In the genomic region with DNA sequence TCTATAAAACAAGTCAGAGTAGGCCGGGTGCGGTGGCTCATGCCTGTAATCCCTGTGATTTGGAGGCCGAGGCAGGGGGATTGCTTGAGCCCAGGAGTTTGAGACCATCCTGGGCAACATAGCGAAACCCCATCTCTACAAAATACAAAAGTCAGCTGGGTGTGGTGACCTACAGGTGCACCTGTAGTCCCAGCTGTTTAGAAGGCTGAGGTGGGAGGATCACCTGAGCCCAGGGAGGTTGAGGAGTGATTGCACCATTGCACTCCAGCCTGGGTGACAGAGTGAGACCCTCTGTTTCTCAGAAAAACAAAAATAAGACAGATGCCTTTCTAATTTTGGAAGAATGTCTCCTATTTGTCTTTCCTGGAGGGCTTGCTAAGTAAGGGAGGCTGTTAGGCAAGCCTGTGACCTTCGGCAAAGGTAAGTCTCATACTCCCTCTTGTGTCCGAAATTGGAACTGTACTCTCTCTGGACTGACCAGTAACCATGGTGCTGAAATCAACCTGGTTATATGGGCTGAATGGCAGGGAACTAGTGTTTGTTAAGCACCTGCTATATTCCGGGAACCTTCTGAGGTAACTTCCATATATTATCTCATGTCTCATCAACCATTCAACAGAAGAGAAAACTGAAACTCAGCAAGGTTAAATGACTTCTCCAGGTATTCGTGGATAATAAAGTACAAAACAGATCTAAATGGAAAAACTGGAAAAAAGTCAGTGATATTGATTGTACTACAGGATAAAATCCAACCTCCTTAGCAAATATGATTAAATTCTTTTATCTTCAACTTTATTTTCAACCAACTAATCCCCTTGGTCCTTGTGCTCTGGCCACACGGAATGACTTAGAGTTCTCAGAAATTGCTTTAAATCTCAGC, we compare ENCODE assay signal across 8 cellular contexts. TPM values are rescaled to one million over a fixed set of nuclear protein-coding genes. Genes with fewer than 3 reads are reported as not detected.
A peak's percentile ranks its signal among the peaks of the same experiment; 100 is the strongest.
DNase-seq lines count a peak whose midpoint lies in the region; ATAC-seq, FAIRE-seq and TF ChIP-seq lines count a peak whose summit lies in the region.

No MANE protein-coding gene starts in this region.

- no peaks in the 10 kb centered on the region for H3K36me3 ChIP-seq in colonic mucosa
- H3K36me3 ChIP-seq in liver (ENCODE audit: control insufficient read depth in 4 of 4, insufficient read depth in 3 of 4, low read depth in 1 of 4, low read length in 3 of 4): no peaks in the 10 kb centered on the region

- 45% methylated on average over 8 of the region's 9 CpGs for WGBS in A549 (ENCODE audit: missing lambda C conversion rate)
- 51% methylated on average over 9 of the region's 9 CpGs for WGBS in liver

- peak; percentile 13 for FAIRE-seq in A549 (lab: Jason Lieb, UNC)

- CTCF ChIA-PET in A549 (lab: Yijun Ruan, JAX): interaction anchor here (0.6 to 1.3 kb wide), 10 partner anchors 21 to 126 kb away, joined by 3 to 25 read pairs (median 3); no protein-coding TSS in a partner anchor

- H3K27ac ChIP-seq in A549: peak overlapping the region in 1 of 2 experiments; percentile 75; a peak in 3 of 6 replicates
- no peak overlapping the region for H3K27ac ChIP-seq in colonic mucosa
- H3K27ac ChIP-seq in liver (ENCODE audit: low read depth in 1 of 2, low read length in 2 of 2): no peak overlapping the region

- intact Hi-C loops in colonic mucosa (cut with DNase I): loop anchor here (2.0 kb wide), 1 partner anchor 105 kb away; no protein-coding TSS in a partner anchor

- DNase-seq in A549 (ENCODE audit: low read depth in 1 of 2, low spot score in 1 of 2) (peak; percentile 82 to 87), GM12865 (ENCODE audit: low read depth) (peak; percentile 92), NCI-H2081 (lab: John Stamatoyannopoulos, UW) (peak; percentile 94 to 96), T-helper 1 cell (peak in 4 of 5 donors; percentile 15 to 72 (median 49)), colonic mucosa (peak; percentile 82)
- DNase-seq in stimulated activated naive CD4-positive, alpha-beta T cell treated with Interleukin-2 at 50 U/mL for 16 hours (lab: John Stamatoyannopoulos, UW): peak; percentile 6

- H3K9me3 ChIP-seq in A549 (no peaks in the 10 kb centered on the region), colonic mucosa (no peaks in the 10 kb centered on the region), liver (ENCODE audit: control insufficient read depth in 4 of 4, low read length in 3 of 4) (no peaks in the 10 kb centered on the region)

- H3K4me3 ChIP-seq in A549 (no peak overlapping the region), GM12865 (ENCODE audit: low read depth, low read length) (no peak overlapping the region), colonic mucosa (no peak overlapping the region), liver (ENCODE audit: low read depth in 1 of 3, low read length in 3 of 3) (no peak overlapping the region)

- H3K4me2 ChIP-seq in A549: no peak overlapping the region

- no peak for TF ChIP-seq POLR2A in A549 (IDR thresholded peaks at IDR 0.05; ENCODE audit: low read length)

- POLR2A ChIA-PET in A549 (lab: Yijun Ruan, JAX): no interaction called here

- no peak overlapping the region for H3K9ac ChIP-seq in colonic mucosa (ENCODE audit: low read depth in 2 of 2, low read length in 2 of 2)
- H3K9ac ChIP-seq in liver (ENCODE audit: low read depth in 1 of 2, low read length in 2 of 2): no peak overlapping the region

- peak; percentile 91 to 95 for TF ChIP-seq RAD21 in A549 (conservative IDR thresholded peaks at IDR 0.05 in 1 of 2, IDR thresholded peaks at IDR 0.05 in 1 of 2)
- peak; percentile 97 to 99 for TF ChIP-seq RAD21 in liver (IDR thresholded peaks at IDR 0.05)

- peaks cover 21% of the 10 kb centered on the region for H3K4me1 ChIP-seq in A549
- H3K4me1 ChIP-seq in colonic mucosa: no peaks in the 10 kb centered on the region
- no peaks in the 10 kb centered on the region for H3K4me1 ChIP-seq in liver (ENCODE audit: control insufficient read depth in 4 of 4, insufficient read depth in 4 of 4, low read length in 3 of 4)

- ATAC-seq in A549 (peak; percentile 90 to 98), HG03039 (IDR thresholded peaks at IDR 0.05; ENCODE audit: unreplicated experiment) (peak; percentile 70)

- H3K27me3 ChIP-seq in colonic mucosa: no peaks in the 10 kb centered on the region
- H3K27me3 ChIP-seq in liver (ENCODE audit: control insufficient read depth in 4 of 4, insufficient read depth in 4 of 4, low read length in 3 of 4): no peaks in the 10 kb centered on the region

- peak; percentile 79 for TF ChIP-seq CTCF in A549 (IDR thresholded peaks at IDR 0.05)
- TF ChIP-seq CTCF in GM12865 (IDR thresholded peaks at IDR 0.05; ENCODE audit: insufficient read depth, low read depth, low read length, missing control alignments): peak; percentile 90
- TF ChIP-seq CTCF in colonic mucosa (IDR thresholded peaks at IDR 0.05): peak; percentile 89
- peak; percentile 98 for TF ChIP-seq CTCF in liver (IDR thresholded peaks at IDR 0.05; ENCODE audit: low read depth, low read length, missing input control)

- TF ChIP-seq EP300 in A549 (IDR thresholded peaks at IDR 0.05): no peak

TF ChIP-seq in A549, 52 proteins besides CTCF, POLR2A, EP300 and RAD21 (continues in another document):
- TF ChIP-seq SMC3 (IDR thresholded peaks at IDR 0.05) (peak; percentile 88), FOSL2 (IDR thresholded peaks at IDR 0.05) (no peak), FOSL2 (CRISPR knock-in tag; IDR thresholded peaks at IDR 0.05) (no peak), NPAS2 (CRISPR knock-in tag; IDR thresholded peaks at IDR 0.05; ENCODE audit: borderline replicate concordance) (no peak), HEYL (CRISPR knock-in tag; IDR thresholded peaks at IDR 0.05) (no peak)
- TF ChIP-seq, protein P1, sequence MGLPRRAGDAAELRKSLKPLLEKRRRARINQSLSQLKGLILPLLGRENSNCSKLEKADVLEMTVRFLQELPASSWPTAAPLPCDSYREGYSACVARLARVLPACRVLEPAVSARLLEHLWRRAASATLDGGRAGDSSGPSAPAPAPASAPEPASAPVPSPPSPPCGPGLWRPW (IDR thresholded peaks at IDR 0.05): no peak

TF ChIP-seq in liver, 16 proteins besides CTCF, POLR2A, EP300 and RAD21 (continues in another document):
- TF ChIP-seq GABPA (IDR thresholded peaks at IDR 0.05 in 1 of 2, conservative IDR thresholded peaks at IDR 0.05 in 1 of 2) (no peak), EGR1 (IDR thresholded peaks at IDR 0.05; ENCODE audit: low read depth in 2 of 2) (no peak), HNF4G (IDR thresholded peaks at IDR 0.05) (no peak), SP1 (IDR thresholded peaks at IDR 0.05) (no peak), RXRA (IDR thresholded peaks at IDR 0.05) (no peak), TAF1 (conservative IDR thresholded peaks at IDR 0.05) (no peak)

RNA-seq across cellular contexts. Expression of gene RAB3B, which starts 11.8 kb away (rescaled TPM):
- polyA plus RNA-seq in A549 (2011; rRNA removed) (6.9 and 7.9 TPM in 2 replicates), A549 (2017; fragmentation: RNase III; extraction: RNeasy Plus Mini Kit Qiagen cat#74134 plus additional on column Dnase treatment) (10.9 to 15.1 TPM (median 13.6 TPM) in 3 replicates), liver (under 1 TPM; 0.22 to 0.43 TPM)
- polyA plus RNA-seq in A549 (2012; cell fraction: cytosol; rRNA removed): 1.6 and 2.2 TPM in 2 replicates
- polyA plus RNA-seq in A549 (2012; cell fraction: nucleus; rRNA removed): 1.2 and 1.9 TPM in 2 replicates
- 12.5 and 13.5 TPM in 2 replicates for polyA minus RNA-seq in A549 (2011; rRNA and poly(A)+ RNA removed)
- total RNA-seq in colonic mucosa (1 to 10 TPM; 3.6 to 6.0 TPM), liver (1 to 10 TPM in 1 of 2 donors, under 1 TPM in 1; 0.17 to 5.4 TPM)

RNA-seq across cellular contexts. Expression of gene KTI12, which starts 31.3 kb away (rescaled TPM):
- 12.0 TPM in 2 replicates for polyA plus RNA-seq in A549 (2011; rRNA removed)
- polyA plus RNA-seq in A549 (2012; cell fraction: cytosol; rRNA removed): 16.3 and 19.5 TPM in 2 replicates
- 20.5 and 24.6 TPM in 2 replicates for polyA plus RNA-seq in A549 (2012; cell fraction: nucleus; rRNA removed)
- 9.6 to 11.8 TPM (median 10.9 TPM) in 3 replicates for polyA plus RNA-seq in A549 (2017; fragmentation: RNase III; extraction: RNeasy Plus Mini Kit Qiagen cat#74134 plus additional on column Dnase treatment)
- 7.6 and 10.1 TPM in 2 replicates for polyA minus RNA-seq in A549 (2011; rRNA and poly(A)+ RNA removed)
- 1 to 10 TPM; 7.5 to 8.4 TPM for total RNA-seq in colonic mucosa
- 1 to 10 TPM; 6.0 to 7.7 TPM for total RNA-seq in liver
- 1 to 10 TPM; 4.1 to 5.5 TPM for polyA plus RNA-seq in liver

RNA-seq across cellular contexts. Expression of gene TXNDC12, which starts 52.7 kb away (rescaled TPM):
- polyA plus RNA-seq in A549 (2011; rRNA removed) (42.0 and 65.2 TPM in 2 replicates), A549 (2017; fragmentation: RNase III; extraction: RNeasy Plus Mini Kit Qiagen cat#74134 plus additional on column Dnase treatment) (54.3 to 61.0 TPM (median 59.7 TPM) in 3 replicates), liver (10 to 100 TPM; 19.1 to 35.8 TPM)
- 23.7 and 24.4 TPM in 2 replicates for polyA plus RNA-seq in A549 (2012; cell fraction: cytosol; rRNA removed)
- polyA plus RNA-seq in A549 (2012; cell fraction: nucleus; rRNA removed): 14.6 and 15.0 TPM in 2 replicates
- 11.6 and 23.9 TPM in 2 replicates for polyA minus RNA-seq in A549 (2011; rRNA and poly(A)+ RNA removed)
- total RNA-seq in colonic mucosa (10 to 100 TPM; 51.7 to 68.1 TPM), liver (10 to 100 TPM; 17.5 to 22.3 TPM)

RNA-seq across cellular contexts. Expression of gene BTF3L4, which starts 53.8 kb away (rescaled TPM):
- polyA plus RNA-seq in A549 (2011; rRNA removed): 47.7 and 63.8 TPM in 2 replicates
- polyA plus RNA-seq in A549 (2012; cell fraction: cytosol; rRNA removed): 11.2 and 12.1 TPM in 2 replicates
- 3.5 and 6.6 TPM in 2 replicates for polyA plus RNA-seq in A549 (2012; cell fraction: nucleus; rRNA removed)
- polyA plus RNA-seq in A549 (2017; fragmentation: RNase III; extraction: RNeasy Plus Mini Kit Qiagen cat#74134 plus additional on column Dnase treatment): 46.8 to 53.7 TPM (median 47.4 TPM) in 3 replicates
- polyA minus RNA-seq in A549 (2011; rRNA and poly(A)+ RNA removed): 11.0 and 11.2 TPM in 2 replicates
- total RNA-seq in colonic mucosa: 10 to 100 TPM; 20.7 to 23.4 TPM
- 10 to 100 TPM; 17.2 to 19.7 TPM for total RNA-seq in liver
- polyA plus RNA-seq in liver: 10 to 100 TPM; 13.4 to 33.3 TPM

Comparison
In these comparisons a context has a peak if more than half of its experiments do, and no peak if none do; other contexts are left out.
1. DNase-seq: peak in every context shown above with its lines; median percentile 95 in NCI-H2081; 92 in GM12865; 84 in A549; 82 in colonic mucosa; 49 in T-helper 1 cell; 6 in stimulated activated naive CD4-positive, alpha-beta T cell treated with Interleukin-2 at 50 U/mL for 16 hours.